10 cellular contexts compared by ENCODE assay signal in genomic region chr13:46124531-46124966, GRCh38. TPM values are rescaled to one million over a fixed set of nuclear protein-coding genes. Genes with fewer than 3 reads are reported as not detected.
DNase-seq lines count a peak whose midpoint lies in the region; ATAC-seq, FAIRE-seq and TF ChIP-seq lines count a peak whose summit lies in the region.
"Had no signal": no experiment of that assay in that cellular context is flagged by ENCODE, and none has a peak within 500 bp of the region (broad histone marks: within the 10 kb centered on the region; RNA-seq: fewer than 3 reads in every experiment).

No MANE protein-coding gene starts in this region.

- H3K36me3 ChIP-seq in CD8-positive, alpha-beta memory T cell (ENCODE audit: insufficient read depth, low read length) = peaks cover 23% of the 10 kb centered on the region
- no peaks in the 10 kb centered on the region for H3K36me3 ChIP-seq in mesenchymal stem cell (ENCODE audit: control insufficient read depth in 1 of 2, insufficient read depth in 2 of 2, low read depth in 1 of 2, low read length in 2 of 2)
- H3K36me3 ChIP-seq in smooth muscle cell (ENCODE audit: low read depth) = no peaks in the 10 kb centered on the region
- no peaks in the 10 kb centered on the region for H3K36me3 ChIP-seq in kidney (ENCODE audit: control insufficient read depth in 1 of 2, insufficient read depth in 2 of 2, low read length in 2 of 2)
- H3K36me3 ChIP-seq: right atrium auricular region had no signal

- peak overlapping the region in 1 of 2 experiments; percentile 6 for H3K18ac ChIP-seq in mesenchymal stem cell (ENCODE audit: low read depth in 1 of 2, low read length in 2 of 2)

- no peaks in the 10 kb centered on the region for H3K27me3 ChIP-seq in CD8-positive, alpha-beta memory T cell (ENCODE audit: insufficient read depth, low read length, poor library complexity, severe bottlenecking)
- H3K27me3 ChIP-seq in mesenchymal stem cell (ENCODE audit: control insufficient read depth in 1 of 2, insufficient read depth in 1 of 2, low read length in 2 of 2) = peaks cover 5 to 21% of the 10 kb centered on the region in 2 experiments
- H3K27me3 ChIP-seq in smooth muscle cell (ENCODE audit: low read depth) = peaks cover 4% of the 10 kb centered on the region
- H3K27me3 ChIP-seq: right atrium auricular region had no signal

- CTCF ChIA-PET in CD8-positive, alpha-beta memory T cell (lab: Charles Lee) = interaction anchor here (1.4 to 1.9 kb wide), 2 partner anchors 197 to 317 kb away, joined by 3 to 5 read pairs; no protein-coding TSS in a partner anchor
- CTCF ChIA-PET in activated CD8-positive, alpha-beta T cell treated with anti-CD3 and anti-CD28 coated beads for 36 hours (lab: Charles Lee) = interaction anchor here (1.8 kb wide), 1 partner anchor 67 kb away, joined by 7 read pairs; no protein-coding TSS in a partner anchor

- H3K4ac ChIP-seq in mesenchymal stem cell (ENCODE audit: low read depth in 1 of 2, low read length in 2 of 2) = no peak overlapping the region

- H2AK5ac ChIP-seq in mesenchymal stem cell (ENCODE audit: low read length, severe bottlenecking) = no peak overlapping the region

- no peak overlapping the region for H3K14ac ChIP-seq in mesenchymal stem cell (ENCODE audit: low read length in 2 of 2)

- H3K4me3 Mint-ChIP-seq in CD8-positive, alpha-beta memory T cell = peak overlapping the region in 5 of 7 donors; percentile 4 to 66 (median 54)
- H3K4me3 Mint-ChIP-seq in activated CD8-positive, alpha-beta T cell treated with anti-CD3 and anti-CD28 coated beads for 36 hours = no peak overlapping the region
- no peak overlapping the region for H3K4me3 Mint-ChIP-seq in chondrocyte (ENCODE audit: unreplicated experiment)

- H4K8ac ChIP-seq in mesenchymal stem cell (ENCODE audit: low read length) = peak overlapping the region; percentile 19

- WGBS in mesenchymal stem cell = 94% methylated on average over 10 of the region's 10 CpGs
- 97% methylated on average over 10 of the region's 10 CpGs for WGBS in smooth muscle cell (ENCODE audit: low lambda C conversion rate)

- H3K27ac Mint-ChIP-seq in CD8-positive, alpha-beta memory T cell = peak overlapping the region; percentile 48 to 96 (median 76)
- H3K27ac Mint-ChIP-seq in activated CD8-positive, alpha-beta T cell treated with anti-CD3 and anti-CD28 coated beads for 36 hours = peak overlapping the region; percentile 64
- H3K27ac Mint-ChIP-seq in chondrocyte (ENCODE audit: unreplicated experiment) = no peak overlapping the region

- FAIRE-seq in D721Med (lab: Jason Lieb, UNC) (no peak), kidney (lab: Jason Lieb, UNC) (no peak)

- no peak overlapping the region for H2BK120ac ChIP-seq in mesenchymal stem cell (ENCODE audit: low read depth, low read length)

- no peak overlapping the region for H4K91ac ChIP-seq in mesenchymal stem cell (ENCODE audit: low read length)

- peaks cover 8 to 37% (median 22%) of the 10 kb centered on the region in 3 donors for H3K36me3 Mint-ChIP-seq in CD8-positive, alpha-beta memory T cell
- peaks cover 22% of the 10 kb centered on the region for H3K36me3 Mint-ChIP-seq in activated CD8-positive, alpha-beta T cell treated with anti-CD3 and anti-CD28 coated beads for 36 hours (ENCODE audit: low read depth)
- no peaks in the 10 kb centered on the region for H3K36me3 Mint-ChIP-seq in chondrocyte (ENCODE audit: low read depth)

- no peak overlapping the region for H2BK5ac ChIP-seq in mesenchymal stem cell (ENCODE audit: low read depth, low read length, poor library complexity, severe bottlenecking)

- H3F3A ChIP-seq in smooth muscle cell (ENCODE audit: low read depth) = no peaks in the 10 kb centered on the region

- no peak for TF ChIP-seq CTCF in GM20000 (IDR thresholded peaks at IDR 0.05; ENCODE audit: extremely low read depth, missing control alignments)
- no peak for TF ChIP-seq CTCF in activated CD8-positive, alpha-beta T cell treated with anti-CD3 and anti-CD28 coated beads for 36 hours (IDR thresholded peaks at IDR 0.05)
- TF ChIP-seq CTCF in D721Med (IDR thresholded peaks at IDR 0.05; ENCODE audit: insufficient read depth, missing control alignments) = no peak
- no peak for TF ChIP-seq CTCF in smooth muscle cell (IDR thresholded peaks at IDR 0.05; ENCODE audit: borderline replicate concordance, insufficient read depth, poor library complexity, severe bottlenecking)
- TF ChIP-seq CTCF in chondrocyte (IDR thresholded peaks at IDR 0.05) = no peak
- no peak for TF ChIP-seq CTCF in kidney (IDR thresholded peaks at IDR 0.05; ENCODE audit: borderline replicate concordance, extremely low read depth, insufficient read depth)

- H3K9me3 ChIP-seq in CD8-positive, alpha-beta memory T cell (ENCODE audit: low read length) = no peaks in the 10 kb centered on the region
- H3K9me3 ChIP-seq in mesenchymal stem cell (ENCODE audit: control insufficient read depth, low read length) (no peaks in the 10 kb centered on the region), smooth muscle cell (replicated peaks; ENCODE audit: low read depth) (no peaks in the 10 kb centered on the region), kidney (ENCODE audit: control insufficient read depth in 1 of 2, low read length in 2 of 2) (no peaks in the 10 kb centered on the region)
- H3K9me3 ChIP-seq: right atrium auricular region had no signal

- H3K79me2 ChIP-seq in smooth muscle cell (ENCODE audit: low read depth) = no peaks in the 10 kb centered on the region

- intact Hi-C loops in activated CD8-positive, alpha-beta T cell treated with anti-CD3 and anti-CD28 coated beads for 36 hours (cut with micrococcal nuclease) = loop anchor here (10.0 kb wide), 1 partner anchor 70 kb away; the partner anchor contains the start of gene ZC3H13
- intact Hi-C loops in kidney (cut with DNase I) = no loop called here

- peak; percentile 11 for ATAC-seq in activated CD8-positive, alpha-beta T cell treated with anti-CD3 and anti-CD28 coated beads for 36 hours

- POLR2A ChIA-PET in CD8-positive, alpha-beta memory T cell (lab: Charles Lee) = interaction anchor here (0.8 to 1.1 kb wide), 2 partner anchors 171 to 827 kb away, joined by 3 read pairs; no protein-coding TSS in a partner anchor
- POLR2A ChIA-PET in activated CD8-positive, alpha-beta T cell treated with anti-CD3 and anti-CD28 coated beads for 36 hours (lab: Charles Lee) = interaction anchor here (0.9 to 3.5 kb wide), 6 partner anchors 9 to 113 kb away, joined by 3 to 13 read pairs (median 4); no protein-coding TSS in a partner anchor

- no peak overlapping the region for H2AFZ ChIP-seq in mesenchymal stem cell (ENCODE audit: low read depth, low read length)
- no peak overlapping the region for H2AFZ ChIP-seq in smooth muscle cell (ENCODE audit: low read depth)

- H3K4me1 ChIP-seq in CD8-positive, alpha-beta memory T cell (ENCODE audit: insufficient read depth, low read length) = peaks cover 39% of the 10 kb centered on the region
- H3K4me1 ChIP-seq in mesenchymal stem cell (ENCODE audit: control insufficient read depth, insufficient read depth, low read depth, low read length) = peaks cover 9% of the 10 kb centered on the region
- no peaks in the 10 kb centered on the region for H3K4me1 ChIP-seq in smooth muscle cell (ENCODE audit: low read depth)
- H3K4me1 ChIP-seq in kidney (ENCODE audit: control insufficient read depth in 1 of 2, insufficient read depth in 1 of 2, low read depth in 1 of 2, low read length in 2 of 2) = peaks cover 0 to 4% of the 10 kb centered on the region in 2 donors

- no peak overlapping the region for H3K23ac ChIP-seq in mesenchymal stem cell (ENCODE audit: low read length in 2 of 2)

- H3K27ac ChIP-seq in CD8-positive, alpha-beta memory T cell (ENCODE audit: low read depth, low read length) = no peak overlapping the region
- H3K27ac ChIP-seq in mesenchymal stem cell (ENCODE audit: low read length, poor library complexity, severe bottlenecking) (no peak overlapping the region), smooth muscle cell (ENCODE audit: low read depth) (no peak overlapping the region), kidney (ENCODE audit: low read depth in 2 of 2, low read length in 2 of 2) (no peak overlapping the region)
- H3K27ac ChIP-seq: right atrium auricular region had no signal

- no peaks in the 10 kb centered on the region for H3K27me3 Mint-ChIP-seq in CD8-positive, alpha-beta memory T cell
- H3K27me3 Mint-ChIP-seq in activated CD8-positive, alpha-beta T cell treated with anti-CD3 and anti-CD28 coated beads for 36 hours = no peaks in the 10 kb centered on the region
- peaks cover 5% of the 10 kb centered on the region for H3K27me3 Mint-ChIP-seq in chondrocyte (ENCODE audit: low read depth)

- H3K4me3 ChIP-seq in CD8-positive, alpha-beta memory T cell (ENCODE audit: low read length) = no peak overlapping the region
- no peak overlapping the region for H3K4me3 ChIP-seq in mesenchymal stem cell (ENCODE audit: insufficient read depth in 1 of 2, low read depth in 1 of 2, low read length in 2 of 2)
- no peak overlapping the region for H3K4me3 ChIP-seq in smooth muscle cell
- no peak overlapping the region for H3K4me3 ChIP-seq in kidney (ENCODE audit: low read length in 2 of 2)
- H3K4me3 ChIP-seq: right atrium auricular region had no signal

- no peaks in the 10 kb centered on the region for H4K20me1 ChIP-seq in smooth muscle cell (ENCODE audit: low read depth)

- H3K9ac ChIP-seq in mesenchymal stem cell (ENCODE audit: low read length) = no peak overlapping the region
- no peak overlapping the region for H3K9ac ChIP-seq in smooth muscle cell (ENCODE audit: low read depth)
- no peak overlapping the region for H3K9ac ChIP-seq in kidney (ENCODE audit: low read length in 2 of 2)

- peaks cover 39 to 56% (median 55%) of the 10 kb centered on the region in 3 donors for H3K4me1 Mint-ChIP-seq in CD8-positive, alpha-beta memory T cell
- peaks cover 35% of the 10 kb centered on the region for H3K4me1 Mint-ChIP-seq in activated CD8-positive, alpha-beta T cell treated with anti-CD3 and anti-CD28 coated beads for 36 hours (ENCODE audit: low read depth)
- peaks cover 11% of the 10 kb centered on the region for H3K4me1 Mint-ChIP-seq in chondrocyte (ENCODE audit: low read depth)

- no peak overlapping the region for H2BK15ac ChIP-seq in mesenchymal stem cell (ENCODE audit: low read depth, poor library complexity, severe bottlenecking)

- no peaks in the 10 kb centered on the region for H3K79me1 ChIP-seq in mesenchymal stem cell (replicated peaks; ENCODE audit: low read length, poor library complexity, severe bottlenecking)

- no peak overlapping the region for H2BK12ac ChIP-seq in mesenchymal stem cell (ENCODE audit: low read length in 2 of 2)

- H3K4me2 ChIP-seq in mesenchymal stem cell (ENCODE audit: low read length, poor library complexity, severe bottlenecking) (no peak overlapping the region), smooth muscle cell (no peak overlapping the region)

- H3K9me3 Mint-ChIP-seq in CD8-positive, alpha-beta memory T cell = no peaks in the 10 kb centered on the region
- H3K9me3 Mint-ChIP-seq in activated CD8-positive, alpha-beta T cell treated with anti-CD3 and anti-CD28 coated beads for 36 hours = no peaks in the 10 kb centered on the region
- H3K9me3 Mint-ChIP-seq in chondrocyte (ENCODE audit: low read depth) = no peaks in the 10 kb centered on the region

- DNase-seq in CD8-positive, alpha-beta memory T cell = peak in 1 of 5 donors; percentile 12
- peak; percentile 17 for DNase-seq in GM20000 (ENCODE audit: low spot score)
- peak; percentile 41 for DNase-seq in activated CD8-positive, alpha-beta T cell treated with anti-CD3 and anti-CD28 coated beads for 36 hours
- DNase-seq in mesenchymal stem cell = no peak
- no peak for DNase-seq in D721Med (ENCODE audit: insufficient read length, low spot score)
- no peak for DNase-seq in smooth muscle cell (lab: John Stamatoyannopoulos, UW; ENCODE audit: unreplicated experiment)
- DNase-seq in chondrocyte (ENCODE audit: low spot score) = no peak
- no peak for DNase-seq in kidney

RNA-seq across cellular contexts. Expression of gene CPB2, which starts 19.7 kb away (rescaled TPM):
- total RNA-seq in CD8-positive, alpha-beta memory T cell = not detected
- not detected for polyA plus RNA-seq in CD8-positive, alpha-beta memory T cell
- not detected for total RNA-seq in activated CD8-positive, alpha-beta T cell treated with anti-CD3 and anti-CD28 coated beads for 36 hours
- not detected for polyA plus RNA-seq in mesenchymal stem cell (2013, experiment 1 of 2)
- polyA plus RNA-seq in mesenchymal stem cell (2013, experiment 2 of 2) = not detected
- total RNA-seq in smooth muscle cell (not detected in 2 replicates), chondrocyte (not detected in 3 replicates), kidney (not detected)
- polyA plus RNA-seq in smooth muscle cell (0.09 TPM in 1 of 2 replicates, not detected in the other), kidney (ENCODE audit: insufficient read depth, low read depth, low replicate concordance) (not detected)
- total RNA-seq: M059J, right atrium auricular region had no signal

RNA-seq across cellular contexts. Expression of gene LCP1, which starts 57.4 kb away (rescaled TPM):
- 100 to 1,000 TPM; 838 to 869 TPM for total RNA-seq in CD8-positive, alpha-beta memory T cell
- 1,545 TPM for polyA plus RNA-seq in CD8-positive, alpha-beta memory T cell
- total RNA-seq in activated CD8-positive, alpha-beta T cell treated with anti-CD3 and anti-CD28 coated beads for 36 hours = 1,000 to 10,000 TPM; 1,014 to 1,019 TPM
- 1.1 TPM for polyA plus RNA-seq in mesenchymal stem cell (2013, experiment 1 of 2)
- polyA plus RNA-seq in mesenchymal stem cell (2013, experiment 2 of 2) = 1.1 TPM
- total RNA-seq in smooth muscle cell (38.7 and 62.4 TPM in 2 replicates), chondrocyte (0.19 to 1.2 TPM (median 1.00 TPM) in 3 replicates), kidney (73.5 TPM)
- polyA plus RNA-seq in smooth muscle cell (7.6 and 29.1 TPM in 2 replicates), kidney (ENCODE audit: insufficient read depth, low read depth, low replicate concordance) (5.6 TPM)

Comparison
In these comparisons a context has a peak if more than half of its experiments do, and no peak if none do; other contexts are left out.
1. DNase-seq: peak in GM20000 (single experiment) and activated CD8-positive, alpha-beta T cell treated with anti-CD3 and anti-CD28 coated beads for 36 hours (single experiment); none in mesenchymal stem cell (single experiment), D721Med (single experiment), smooth muscle cell (single experiment), chondrocyte (single experiment) and kidney (single experiment).
2. H3K4me3 Mint-ChIP-seq: peak in CD8-positive, alpha-beta memory T cell (5 of 7); none in activated CD8-positive, alpha-beta T cell treated with anti-CD3 and anti-CD28 coated beads for 36 hours (single experiment) and chondrocyte (single experiment).
3. RNA of gene LCP1, which starts 57.4 kb away (total RNA-seq): 1,014 to 1,019 TPM in activated CD8-positive, alpha-beta T cell treated with anti-CD3 and anti-CD28 coated beads for 36 hours, 838 to 869 TPM in CD8-positive, alpha-beta memory T cell, 73.5 TPM in kidney (single experiment) and 38.7 to 62.4 TPM in smooth muscle cell; 0.19 to 1.2 TPM in chondrocyte; every median in the first group is over 10 times any median in the second.